Comparison of ENCODE assay signal across 19 cellular contexts in the genomic region with DNA sequence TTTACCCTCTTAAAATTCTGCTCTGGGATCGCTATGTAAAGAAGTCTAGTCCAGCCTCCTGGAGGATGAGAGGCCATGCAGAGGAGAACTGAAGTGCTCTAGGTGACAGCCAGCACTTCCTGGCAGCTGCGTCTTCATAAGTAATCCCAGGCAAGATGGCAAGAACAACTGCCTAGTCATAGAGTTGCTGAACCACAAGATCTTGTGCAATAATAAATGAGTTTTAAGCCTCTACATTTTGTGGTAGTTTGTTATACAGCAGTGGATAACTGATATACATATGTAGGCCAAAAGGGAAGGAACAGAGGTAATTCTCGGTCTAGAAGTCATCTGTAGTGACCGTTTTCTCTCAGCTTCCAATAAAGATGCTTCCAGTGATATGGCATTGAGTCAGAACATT.
A peak's percentile ranks its signal among the peaks of the same experiment; 100 is the strongest.
DNase-seq lines count a peak whose midpoint lies in the region; TF ChIP-seq lines count a peak whose summit lies in the region.
"Had no signal": no experiment of that assay in that cellular context is flagged by ENCODE, and none has a peak within 500 bp of the region (broad histone marks: within the 10 kb centered on the region; RNA-seq: fewer than 3 reads in every experiment).

No MANE protein-coding gene starts in this region.

- H3K27ac ChIP-seq in uterus: no peak overlapping the region
- H3K27ac ChIP-seq: hepatocyte, ovary, SJSA1, stomach had no signal

- intact Hi-C loops in uterus (cut with DNase I; ENCODE audit: low total_unique reads): no loop called here

- H3K4me3 ChIP-seq in foreskin fibroblast (ENCODE audit: low read depth in 1 of 2, low read length in 2 of 2) (no peak overlapping the region), BE2C (ENCODE audit: low read depth, low read length) (no peak overlapping the region), uterus (no peak overlapping the region)
- H3K4me3 ChIP-seq: hepatocyte, MG63, ovary, SJSA1, stomach had no signal

- TF ChIP-seq CTCF in foreskin fibroblast (IDR thresholded peaks at IDR 0.05; ENCODE audit: low read depth, low read length) (no peak), BE2C (IDR thresholded peaks at IDR 0.05; ENCODE audit: low read depth, low read length) (no peak), uterus (IDR thresholded peaks at IDR 0.05) (no peak)

- DNase-seq in ELR (ENCODE audit: low read depth) (peak; percentile 53), LHCN-M2 (ENCODE audit: low read depth) (peak; percentile 61), amniotic epithelial cell (ENCODE audit: low read depth) (peak; percentile 80), foreskin fibroblast (peak; percentile 79 to 83), NCI-H2227 (lab: John Stamatoyannopoulos, UW; ENCODE audit: unreplicated experiment) (no peak), middle frontal gyrus (ENCODE audit: extremely low spot score, low spot score) (no peak), BE2C (no peak), uterus (no peak)
- DNase-seq: activated CD4-positive, CD25-positive, alpha-beta regulatory T cell; activated CD8-positive, alpha-beta T cell treated with anti-CD3 and anti-CD28 coated beads for 36 hours; activated T-cell treated with anti-CD3 and anti-CD28 coated beads, Interleukin-2, amount 50 U/mL, for 72 hours; erythroblast; MG63; naive thymus-derived CD4-positive, alpha-beta T cell; NCI-H1930; ovary; stomach had no signal

- no peak for TF ChIP-seq POLR2A in uterus (IDR thresholded peaks at IDR 0.05)

- H3K9me3 ChIP-seq in BE2C (no peaks in the 10 kb centered on the region), uterus (no peaks in the 10 kb centered on the region)
- H3K9me3 ChIP-seq: ovary had no signal

- H3K36me3 ChIP-seq in BE2C: no peaks in the 10 kb centered on the region
- no peaks in the 10 kb centered on the region for H3K36me3 ChIP-seq in uterus
- H3K36me3 ChIP-seq: MG63, ovary, SJSA1, stomach had no signal

- H3K4me1 ChIP-seq in BE2C (no peaks in the 10 kb centered on the region; the same call in 1 of the 2 replicates), uterus (no peaks in the 10 kb centered on the region)
- H3K4me1 ChIP-seq: SJSA1, stomach had no signal

- no peaks in the 10 kb centered on the region for H3K27me3 ChIP-seq in BE2C
- no peaks in the 10 kb centered on the region for H3K27me3 ChIP-seq in uterus
- H3K27me3 ChIP-seq: hepatocyte, MG63, ovary, SJSA1, stomach had no signal

Comparison
In these comparisons a context has a peak if more than half of its experiments do, and no peak if none do; other contexts are left out.
1. DNase-seq: peak in ELR (single experiment), LHCN-M2 (single experiment), amniotic epithelial cell (single experiment) and foreskin fibroblast (2 of 2); none in NCI-H2227 (single experiment), middle frontal gyrus (single experiment), BE2C (single experiment) and uterus (0 of 2).